ENCODE assay signal across 8 cellular contexts in the genomic region with DNA sequence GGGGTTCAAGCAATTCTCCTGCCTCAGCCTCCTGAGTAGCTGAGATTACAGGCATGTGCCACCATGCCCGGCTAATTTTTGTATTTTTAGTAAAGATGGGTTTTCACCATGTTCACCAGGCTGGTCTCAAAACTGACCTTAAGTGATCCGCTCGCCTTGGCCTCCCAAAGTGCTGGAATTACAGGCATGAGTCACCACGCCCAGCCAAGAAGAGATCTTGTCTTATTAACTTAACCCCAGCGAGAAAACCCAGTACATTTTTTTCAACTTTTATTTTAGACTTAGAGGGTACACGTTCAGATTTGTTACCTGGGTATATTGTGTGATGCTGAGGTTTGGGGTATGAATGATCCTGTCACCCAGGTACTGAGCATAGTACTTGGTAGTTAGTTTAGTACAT. TPM values are rescaled to one million over a fixed set of nuclear protein-coding genes. Genes with fewer than 3 reads are reported as not detected.
"Had no signal": no experiment of that assay in that cellular context is flagged by ENCODE, and none has a peak within 500 bp of the region (broad histone marks: within the 10 kb centered on the region; RNA-seq: fewer than 3 reads in every experiment).

No MANE protein-coding gene starts in this region.

RNA-seq across cellular contexts. Expression of a gene that starts 38.3 kb away (rescaled TPM):
- total RNA-seq: activated B cell treated with CpG ODN at 0.5 μM for 24 hours; activated CD4-positive, alpha-beta memory T cell treated with anti-CD3 and anti-CD28 coated beads for 36 hours; activated CD4-positive, alpha-beta memory T cell treated with anti-CD3 and anti-CD28 coated beads, Interleukin-2, amount 10 ng/mL, durations not matched to agents 7 days and 5 days; activated CD4-positive, alpha-beta T cell treated with anti-CD3 and anti-CD28 coated beads, Interleukin-2, amount 10 ng/mL, durations not matched to agents 24 days and 14 days; activated CD4-positive, alpha-beta T cell treated with anti-CD3 and anti-CD28 coated beads, Interleukin-2, amount 10 ng/mL, durations not matched to agents 7 days and 5 days; activated CD8-positive, alpha-beta memory T cell treated with anti-CD3 and anti-CD28 coated beads, Interleukin-2, amount 10 ng/mL, durations not matched to agents 7 days and 5 days; activated CD8-positive, alpha-beta T cell treated with anti-CD3 and anti-CD28 coated beads, Interleukin-2, amount 10 ng/mL, durations not matched to agents 7 days and 5 days; T-helper 1 cell treated with Interleukin-12 subunit alpha and Interleukin-12 subunit beta and Interleukin-4 antibody, amounts not matched to agents 30 ng/mL and 1 ng/mL, for 36 hours had no signal
